In the genomic region with DNA sequence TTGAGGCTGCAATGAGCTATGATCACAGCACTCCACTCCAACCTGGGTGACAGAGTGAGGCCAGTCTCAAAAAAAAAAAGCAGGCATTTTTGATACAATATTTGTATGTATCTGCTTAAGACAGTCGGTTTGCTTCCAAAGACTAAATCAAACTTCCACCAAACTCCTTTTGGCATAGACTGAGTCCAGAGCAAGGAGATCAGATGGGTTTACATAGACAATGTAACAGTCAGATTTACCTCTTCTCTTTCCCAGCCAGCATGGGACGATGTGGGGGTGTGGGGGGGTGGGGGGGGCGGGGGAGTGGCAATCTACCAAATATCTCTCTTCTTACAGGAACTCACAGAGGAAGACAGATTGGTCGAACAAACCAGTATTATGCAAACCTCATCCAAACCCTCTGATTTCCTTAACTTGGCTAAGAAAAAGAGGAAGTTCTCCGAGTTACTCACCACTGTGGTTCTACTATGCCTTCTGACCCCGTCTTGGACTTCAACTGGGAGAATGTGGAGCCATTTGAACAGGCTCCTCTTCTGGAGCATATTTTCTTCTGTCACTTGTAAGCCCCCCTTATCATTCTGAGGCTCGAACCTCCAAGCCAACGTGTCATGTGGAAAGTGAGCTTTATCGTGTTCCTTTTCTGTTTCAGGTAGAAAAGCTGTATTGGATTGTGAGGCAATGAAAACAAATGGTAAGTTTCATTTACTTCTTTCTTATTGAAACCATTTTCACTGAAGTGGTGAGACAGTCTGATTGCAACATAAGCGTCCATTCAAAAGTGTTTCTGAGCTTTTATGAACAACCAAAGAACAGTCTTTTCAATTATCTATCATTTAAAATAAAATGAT, we compare ENCODE assay signal across 8 cellular contexts. TPM values are rescaled to one million over a fixed set of nuclear protein-coding genes. Genes with fewer than 3 reads are reported as not detected.
DNase-seq lines count a peak whose midpoint lies in the region; ATAC-seq and TF ChIP-seq lines count a peak whose summit lies in the region.

A gene with protein sequence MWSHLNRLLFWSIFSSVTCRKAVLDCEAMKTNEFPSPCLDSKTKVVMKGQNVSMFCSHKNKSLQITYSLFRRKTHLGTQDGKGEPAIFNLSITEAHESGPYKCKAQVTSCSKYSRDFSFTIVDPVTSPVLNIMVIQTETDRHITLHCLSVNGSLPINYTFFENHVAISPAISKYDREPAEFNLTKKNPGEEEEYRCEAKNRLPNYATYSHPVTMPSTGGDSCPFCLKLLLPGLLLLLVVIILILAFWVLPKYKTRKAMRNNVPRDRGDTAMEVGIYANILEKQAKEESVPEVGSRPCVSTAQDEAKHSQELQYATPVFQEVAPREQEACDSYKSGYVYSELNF (plus strand): TSS at position 451 of the 848 bp plus-strand sequence. CDS start 54 bp downstream, at position 505.

- in situ Hi-C loops in gastrocnemius medialis (cut with MboI; ENCODE audit: low sequenced_read_pairs in 4 of 4), result loop anchor here in 1 of 4 donors (25.0 kb wide), 1 partner anchor 537 kb away; a partner anchor contains a TSS

- peak; percentile 70 for DNase-seq in AG09309 (ENCODE audit: low read depth)
- DNase-seq in SKM-1 (lab: John Stamatoyannopoulos, UW; ENCODE audit: unreplicated experiment), result peak; percentile 99
- peak; percentile 89 for DNase-seq in fibroblast of the conjunctiva (ENCODE audit: low read depth)
- peak in 1 of 2 donors; percentile 24 for DNase-seq in gastrocnemius medialis
- no peak for DNase-seq in T-helper 9 cell

- intact Hi-C loops in gastrocnemius medialis (cut with DNase I; ENCODE audit: low total_unique reads), result no loop called here

- H3K4me3 ChIP-seq in AG09309 (ENCODE audit: control insufficient read depth, low read depth, low read length) (no peak within 1 kb of the TSS), gastrocnemius medialis (no peak within 1 kb of the TSS)

- no peaks in the 10 kb centered on the region for H3K36me3 ChIP-seq in gastrocnemius medialis

- ATAC-seq in GM21576 (IDR thresholded peaks at IDR 0.05; ENCODE audit: unreplicated experiment) (peak; percentile 72), gastrocnemius medialis (peak; percentile 60 to 62), GM18519 (IDR thresholded peaks at IDR 0.05; ENCODE audit: low FRiP score, unreplicated experiment) (no peak), GM21367 (IDR thresholded peaks at IDR 0.05; ENCODE audit: unreplicated experiment) (no peak)

- H3K27ac ChIP-seq in gastrocnemius medialis, result peak within 1 kb of the TSS in 3 of 4 donors; percentile 16 to 44 (median 23)

- no peak for TF ChIP-seq POLR2A in gastrocnemius medialis (IDR thresholded peaks at IDR 0.05)

- no peaks in the 10 kb centered on the region for H3K9me3 ChIP-seq in gastrocnemius medialis

- TF ChIP-seq CTCF in AG09309 (IDR thresholded peaks at IDR 0.05; ENCODE audit: control insufficient read depth, insufficient read depth, low read depth, low read length, missing control alignments), result no peak
- TF ChIP-seq CTCF in gastrocnemius medialis (IDR thresholded peaks at IDR 0.05 in 4 of 5, conservative IDR thresholded peaks at IDR 0.05 in 1 of 5), result no peak

- no peaks in the 10 kb centered on the region for H3K27me3 ChIP-seq in gastrocnemius medialis

- H3K4me1 ChIP-seq in gastrocnemius medialis, result no peaks in the 10 kb centered on the region

RNA-seq across cellular contexts. Expression of the gene that starts here (rescaled TPM):
- total RNA-seq in gastrocnemius medialis, result 1 to 10 TPM in 2 of 4 donors, under 1 TPM in 1, not detected in 1; 0.76 to 3.3 (median 2.2) TPM

Comparison
In these comparisons a context has a peak if more than half of its experiments do, and no peak if none do; other contexts are left out.
1. ATAC-seq: peak in GM21576 (single experiment) and gastrocnemius medialis (2 of 2); none in GM18519 (single experiment) and GM21367 (single experiment).